8 cellular contexts compared by ENCODE assay signal in genomic region chr5:15995206-15996052, GRCh38.
DNase-seq lines count a peak whose midpoint lies in the region; ATAC-seq and TF ChIP-seq lines count a peak whose summit lies in the region.

No MANE protein-coding gene starts in this region.

- no peak overlapping the region for H3K27ac Mint-ChIP-seq in nephron

- no peaks in the 10 kb centered on the region for H3K36me3 ChIP-seq in GM06990 (ENCODE audit: control insufficient read depth, insufficient read depth, low read length)

- TF ChIP-seq CTCF in GM06990 (IDR thresholded peaks at IDR 0.05; ENCODE audit: insufficient read depth, low read length, poor library complexity, severe bottlenecking), result peak; percentile 35
- TF ChIP-seq CTCF in nephron (IDR thresholded peaks at IDR 0.05; ENCODE audit: unreplicated experiment in 3 of 3), result peak; percentile 54 to 62 (median 55)

- peaks cover 16% of the 10 kb centered on the region for H3K36me3 Mint-ChIP-seq in nephron (ENCODE audit: low read depth)

- H3K4me3 ChIP-seq in GM06990 (replicated peaks; ENCODE audit: low read depth, low read length), result no peak overlapping the region

- no peaks in the 10 kb centered on the region for H3K27me3 ChIP-seq in GM06990 (replicated peaks; ENCODE audit: control insufficient read depth, insufficient read depth, low read length)

- peaks cover 6% of the 10 kb centered on the region for H3K4me1 Mint-ChIP-seq in nephron

- no peak overlapping the region for H3K4me3 Mint-ChIP-seq in nephron

- DNase-seq in GM06990 (ENCODE audit: extremely low read depth, insufficient read length) (no peak), NCI-H460 (ENCODE audit: extremely low read depth, low read depth) (peak; percentile 50), dermis microvascular lymphatic vessel endothelial cell (ENCODE audit: low read depth in 2 of 2) (peak; percentile 46 to 60), GOT3 (lab: John Stamatoyannopoulos, UW) (no peak)
- no peak for DNase-seq in activated CD4-positive, alpha-beta T cell treated with anti-CD3 and anti-CD28 coated beads for 1 hour
- DNase-seq in activated CD8-positive, alpha-beta memory T cell treated with anti-CD3 and anti-CD28 coated beads, Interleukin-2, amount 50 U/mL, for 48 hours, result no peak

- peaks cover 26% of the 10 kb centered on the region for H3K9me3 Mint-ChIP-seq in nephron

- H3K27me3 Mint-ChIP-seq in nephron (ENCODE audit: low read depth), result no peaks in the 10 kb centered on the region

- ATAC-seq in HG03442 (IDR thresholded peaks at IDR 0.05; ENCODE audit: unreplicated experiment), result no peak

Comparison
In these comparisons a context has a peak if more than half of its experiments do, and no peak if none do; other contexts are left out.
1. DNase-seq: peak in NCI-H460 (single experiment) and dermis microvascular lymphatic vessel endothelial cell (2 of 2); none in GM06990 (single experiment), activated CD4-positive, alpha-beta T cell treated with anti-CD3 and anti-CD28 coated beads for 1 hour (single experiment), activated CD8-positive, alpha-beta memory T cell treated with anti-CD3 and anti-CD28 coated beads, Interleukin-2, amount 50 U/mL, for 48 hours (single experiment) and GOT3 (single experiment).